In the genomic region with DNA sequence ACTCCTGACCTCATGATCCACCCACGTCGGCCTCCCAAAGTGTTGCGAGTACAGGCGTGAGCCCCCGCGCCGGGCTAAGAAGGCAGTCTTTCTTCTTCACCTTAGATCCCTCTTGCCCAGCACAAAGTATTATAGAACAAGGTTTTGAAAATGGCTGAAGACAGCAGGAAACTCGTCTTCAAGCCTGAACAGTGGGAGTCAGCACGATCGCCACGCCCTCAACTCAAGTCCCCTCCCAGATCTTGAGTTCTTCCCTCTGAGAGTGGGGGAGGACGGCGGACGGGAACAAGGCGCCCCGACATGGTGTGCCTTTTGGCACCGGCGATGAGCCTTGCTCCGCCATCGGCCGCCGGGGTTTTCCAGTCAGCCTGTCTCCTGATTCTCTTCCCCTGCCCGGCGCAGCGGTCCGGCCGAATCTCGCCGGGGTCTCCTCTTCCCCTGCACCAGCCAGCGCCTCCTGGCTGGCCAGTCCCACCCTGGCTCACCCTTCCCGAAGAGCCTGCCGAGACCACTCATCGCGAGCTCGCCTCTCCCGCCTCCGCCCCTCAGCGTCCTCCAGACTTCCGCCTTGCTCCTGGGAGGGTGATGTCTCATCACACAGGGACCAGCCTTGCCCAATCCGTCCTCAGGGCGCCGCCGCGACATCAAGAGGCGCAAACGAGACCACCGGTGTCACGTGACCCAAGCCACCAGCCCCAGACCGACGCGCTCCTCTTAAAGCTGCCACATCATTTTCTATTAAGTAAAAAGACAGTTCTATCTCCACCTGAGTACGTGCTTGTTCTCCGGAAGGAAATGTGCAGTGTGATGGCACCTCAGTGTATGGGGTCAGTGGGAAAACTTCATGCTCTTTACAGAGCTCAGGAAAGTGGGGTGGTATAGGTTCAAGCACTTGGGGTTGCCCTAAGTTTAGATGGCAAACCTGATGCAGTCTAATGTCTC, we compare ENCODE assay signal across 8 cellular contexts. TPM values are rescaled to one million over a fixed set of nuclear protein-coding genes. Genes with fewer than 3 reads are reported as not detected.
DNase-seq lines count a peak whose midpoint lies in the region; ATAC-seq, FAIRE-seq and TF ChIP-seq lines count a peak whose summit lies in the region.

A gene with protein sequence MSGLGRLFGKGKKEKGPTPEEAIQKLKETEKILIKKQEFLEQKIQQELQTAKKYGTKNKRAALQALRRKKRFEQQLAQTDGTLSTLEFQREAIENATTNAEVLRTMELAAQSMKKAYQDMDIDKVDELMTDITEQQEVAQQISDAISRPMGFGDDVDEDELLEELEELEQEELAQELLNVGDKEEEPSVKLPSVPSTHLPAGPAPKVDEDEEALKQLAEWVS (minus strand): TSS at position 565 of the 942 bp plus-strand sequence. CDS start 49 bp downstream, at position 516.

- peak; percentile 66 for TF ChIP-seq CTCF in chondrocyte (IDR thresholded peaks at IDR 0.05)
- TF ChIP-seq CTCF in kidney (IDR thresholded peaks at IDR 0.05; ENCODE audit: borderline replicate concordance, extremely low read depth, insufficient read depth): no peak

- peak within 1 kb of the TSS; percentile 95 for H3K4me3 Mint-ChIP-seq in chondrocyte (ENCODE audit: unreplicated experiment)

- H3K27me3 Mint-ChIP-seq in chondrocyte (ENCODE audit: low read depth): no peaks in the 10 kb centered on the region

- H3K4me1 ChIP-seq in kidney (ENCODE audit: control insufficient read depth in 1 of 2, insufficient read depth in 1 of 2, low read depth in 1 of 2, low read length in 2 of 2): peaks cover 3 to 11% of the 10 kb centered on the region in 2 donors

- DNase-seq in AML-193 (lab: John Stamatoyannopoulos, UW): peak; percentile 92
- DNase-seq in NCI-H510A treated with DMSO at 0.1 percent for 48 hours (lab: John Stamatoyannopoulos, UW): peak; percentile 86
- DNase-seq in activated CD4-positive, alpha-beta T cell treated with anti-CD3 and anti-CD28 coated beads for 24 hours (ENCODE audit: low read depth in 2 of 2): peak; percentile 91 to 94
- peak; percentile 100 for DNase-seq in chondrocyte (ENCODE audit: low spot score)
- peak; percentile 99 for DNase-seq in kidney
- DNase-seq in stimulated activated CD4-positive, alpha-beta T cell treated with anti-CD3 and anti-CD28 coated beads, Interleukin-15, amount 100 ng/mL, for 24 hours: peak; percentile 99

- ATAC-seq in HG03439 (IDR thresholded peaks at IDR 0.05; ENCODE audit: unreplicated experiment): peak; percentile 79

- peak within 1 kb of the TSS; percentile 83 for H3K4me3 ChIP-seq in kidney (ENCODE audit: low read length in 2 of 2)

- peaks cover 14 to 24% of the 10 kb centered on the region in 2 donors for H3K36me3 ChIP-seq in kidney (ENCODE audit: control insufficient read depth in 1 of 2, insufficient read depth in 2 of 2, low read length in 2 of 2)

- TF ChIP-seq POLR2A in GM19193 (IDR thresholded peaks at IDR 0.05; ENCODE audit: extremely low read depth, insufficient read depth, insufficient read length): peak; percentile 94

- peak within 1 kb of the TSS; percentile 78 to 93 for H3K9ac ChIP-seq in kidney (ENCODE audit: low read length in 2 of 2)

- FAIRE-seq in kidney (lab: Jason Lieb, UNC): no peak

- peaks cover 41% of the 10 kb centered on the region for H3K4me1 Mint-ChIP-seq in chondrocyte (ENCODE audit: low read depth)

- H3K9me3 Mint-ChIP-seq in chondrocyte (ENCODE audit: low read depth): no peaks in the 10 kb centered on the region

- peak within 1 kb of the TSS; percentile 100 for H3K27ac Mint-ChIP-seq in chondrocyte (ENCODE audit: unreplicated experiment)

- H3K27ac ChIP-seq in kidney (ENCODE audit: low read depth in 2 of 2, low read length in 2 of 2): peak within 1 kb of the TSS; percentile 91 to 92

- intact Hi-C loops in kidney (cut with DNase I): no loop called here

- H3K36me3 Mint-ChIP-seq in chondrocyte (ENCODE audit: low read depth): peaks cover 9% of the 10 kb centered on the region

- no peaks in the 10 kb centered on the region for H3K9me3 ChIP-seq in kidney (ENCODE audit: control insufficient read depth in 1 of 2, low read length in 2 of 2)

RNA-seq across cellular contexts. Expression of the gene that starts here (rescaled TPM):
- total RNA-seq in chondrocyte (33.1 to 36.1 TPM (median 35.3 TPM) in 3 replicates), kidney (65.1 TPM)
- polyA plus RNA-seq in kidney (ENCODE audit: insufficient read depth, low read depth, low replicate concordance): 72.2 TPM

Comparison
In these comparisons a context has a peak if more than half of its experiments do, and no peak if none do; other contexts are left out.
1. Peak in every context shown above with its lines: DNase-seq, ATAC-seq, H3K4me3 ChIP-seq and H3K27ac ChIP-seq.